8 cellular contexts compared by ENCODE assay signal in genomic region chr16:20900299-20901067, GRCh38. TPM values are rescaled to one million over a fixed set of nuclear protein-coding genes. Genes with fewer than 3 reads are reported as not detected.
DNase-seq lines count a peak whose midpoint lies in the region; ATAC-seq and TF ChIP-seq lines count a peak whose summit lies in the region.

A gene with protein sequence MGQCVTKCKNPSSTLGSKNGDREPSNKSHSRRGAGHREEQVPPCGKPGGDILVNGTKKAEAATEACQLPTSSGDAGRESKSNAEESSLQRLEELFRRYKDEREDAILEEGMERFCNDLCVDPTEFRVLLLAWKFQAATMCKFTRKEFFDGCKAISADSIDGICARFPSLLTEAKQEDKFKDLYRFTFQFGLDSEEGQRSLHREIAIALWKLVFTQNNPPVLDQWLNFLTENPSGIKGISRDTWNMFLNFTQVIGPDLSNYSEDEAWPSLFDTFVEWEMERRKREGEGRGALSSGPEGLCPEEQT (minus strand): TSS chr16:20900358. CDS start chr16:20862538, 37,820 bp downstream.
Gene LYRM1 (plus strand): TSS chr16:20900771. CDS start chr16:20915556, 14,785 bp downstream.

- under 1% methylated on average over 27 of the region's 62 CpGs for WGBS in esophagus muscularis mucosa

- TF ChIP-seq POLR2A in Peyer's patch (IDR thresholded peaks at IDR 0.05) (peak; percentile 75 to 81), esophagus muscularis mucosa (IDR thresholded peaks at IDR 0.05; ENCODE audit: low read depth) (peak; percentile 88)

- no peaks in the 10 kb centered on the region for H4K20me1 ChIP-seq in KMS-11 (ENCODE audit: insufficient read depth)

- H3K79me2 ChIP-seq in KMS-11 (ENCODE audit: insufficient read depth, low read depth) = peaks cover 13% of the 10 kb centered on the region; the same call in 1 of the 2 replicates

- intact Hi-C loops in esophagus muscularis mucosa (cut with DNase I) = loop anchor here (1.0 kb wide), 1 partner anchor 49 kb away; no protein-coding TSS in a partner anchor

- H3K36me3 ChIP-seq in KMS-11 (ENCODE audit: insufficient read depth) (no peaks in the 10 kb centered on the region), Peyer's patch (peaks cover 0 to 4% (median 0%) of the 10 kb centered on the region in 3 donors), esophagus muscularis mucosa (peaks cover 0 to 18% (median 10%) of the 10 kb centered on the region in 4 donors), muscle layer of duodenum (ENCODE audit: control insufficient read depth in 1 of 2, insufficient read depth in 2 of 2, low read length in 2 of 2) (peaks cover 3 to 4% of the 10 kb centered on the region in 2 donors)

- H3K4me2 ChIP-seq in KMS-11 = peak within 1 kb of the TSS; percentile 75

- TF ChIP-seq EP300 in esophagus muscularis mucosa (IDR thresholded peaks at IDR 0.05) = peak; percentile 83

- no peaks in the 10 kb centered on the region for H3K9me3 ChIP-seq in Peyer's patch
- H3K9me3 ChIP-seq in esophagus muscularis mucosa = no peaks in the 10 kb centered on the region
- H3K9me3 ChIP-seq in muscle layer of duodenum (ENCODE audit: control insufficient read depth in 1 of 2, low read length in 2 of 2) = no peaks in the 10 kb centered on the region

- TF ChIP-seq CTCF in KMS-11 (conservative IDR thresholded peaks at IDR 0.05; ENCODE audit: low read depth, low read length) (no peak), Peyer's patch (IDR thresholded peaks at IDR 0.05) (no peak), esophagus muscularis mucosa (IDR thresholded peaks at IDR 0.05) (no peak)

- peak within 1 kb of the TSS; percentile 85 for H3K9ac ChIP-seq in KMS-11

- ATAC-seq in GM21717 (IDR thresholded peaks at IDR 0.05; ENCODE audit: unreplicated experiment) = peak; percentile 70

- no peaks in the 10 kb centered on the region for H3K27me3 ChIP-seq in KMS-11 (ENCODE audit: insufficient read depth, low read depth)
- no peaks in the 10 kb centered on the region for H3K27me3 ChIP-seq in Peyer's patch
- no peaks in the 10 kb centered on the region for H3K27me3 ChIP-seq in esophagus muscularis mucosa
- no peaks in the 10 kb centered on the region for H3K27me3 ChIP-seq in muscle layer of duodenum (ENCODE audit: low read depth, low read length)

- H3K4me3 ChIP-seq in KMS-11 (IDR thresholded peaks at IDR 0.05; ENCODE audit: insufficient read depth, low read depth, low read length) = peak within 1 kb of the TSS; percentile 54
- peak within 1 kb of the TSS; percentile 65 to 92 (median 79) for H3K4me3 ChIP-seq in Peyer's patch
- peak within 1 kb of the TSS; percentile 60 to 96 (median 76) for H3K4me3 ChIP-seq in esophagus muscularis mucosa
- peak within 1 kb of the TSS; percentile 80 to 88 for H3K4me3 ChIP-seq in muscle layer of duodenum (ENCODE audit: low read depth in 1 of 2, low read length in 2 of 2)

- DNase-seq in DMS153 (lab: John Stamatoyannopoulos, UW) (peak; percentile 98), Peyer's patch (peak; percentile 87 to 97 (median 93)), esophagus muscularis mucosa (ENCODE audit: extremely low spot score) (peak; percentile 99)
- peak; percentile 93 to 94 for DNase-seq in activated T-cell treated with anti-CD3 and anti-CD28 coated beads, Interleukin-2, amount 50 U/mL, for 48 hours
- DNase-seq in stimulated activated CD8-positive, alpha-beta memory T cell treated with anti-CD3 and anti-CD28 coated beads, Interleukin-7, amount 100 ng/mL, for 4 hours (ENCODE audit: low read depth in 2 of 2) = peak; percentile 87 to 88

- peak within 1 kb of the TSS; percentile 91 for H2AFZ ChIP-seq in KMS-11 (ENCODE audit: low read depth)

- peak within 1 kb of the TSS; percentile 74 for H3K27ac ChIP-seq in KMS-11
- peak within 1 kb of the TSS; percentile 88 to 94 (median 92) for H3K27ac ChIP-seq in Peyer's patch
- peak within 1 kb of the TSS; percentile 93 to 99 (median 99) for H3K27ac ChIP-seq in esophagus muscularis mucosa (replicated peaks in 1 of 4)
- H3K27ac ChIP-seq in muscle layer of duodenum (ENCODE audit: low read length) = peak within 1 kb of the TSS; percentile 99

- H3K4me1 ChIP-seq in KMS-11 (ENCODE audit: low read depth, poor library complexity, severe bottlenecking) (peaks cover 30% of the 10 kb centered on the region), Peyer's patch (peaks cover 0 to 54% (median 14%) of the 10 kb centered on the region in 4 donors), esophagus muscularis mucosa (peaks cover 67 to 84% (median 77%) of the 10 kb centered on the region in 4 donors), muscle layer of duodenum (ENCODE audit: control insufficient read depth in 1 of 2, insufficient read depth in 2 of 2, low read length in 2 of 2) (peaks cover 33 to 39% of the 10 kb centered on the region in 2 donors)

RNA-seq across cellular contexts. Expression of the first gene that starts in this region (rescaled TPM):
- total RNA-seq in Peyer's patch (10 to 100 TPM in 1 of 4 donors, 1 to 10 TPM in 3; 6.5 to 12.2 (median 9.5) TPM), esophagus muscularis mucosa (10 to 100 TPM; 18.3 to 37.4 (median 27.8) TPM)

RNA-seq across cellular contexts. Expression of gene LYRM1, which starts in this region (rescaled TPM):
- total RNA-seq in Peyer's patch (10 to 100 TPM in 2 of 4 donors, 1 to 10 TPM in 2; 8.8 to 53.6 (median 13.2) TPM), esophagus muscularis mucosa (10 to 100 TPM; 38.9 to 69.2 (median 46.4) TPM)

Comparison
In these comparisons a context has a peak if more than half of its experiments do, and no peak if none do; other contexts are left out.
1. Peak in every context shown above with its lines: DNase-seq, ATAC-seq, H3K4me3 ChIP-seq and H3K27ac ChIP-seq.